1 cellular context compared by ENCODE assay signal in the genomic region with DNA sequence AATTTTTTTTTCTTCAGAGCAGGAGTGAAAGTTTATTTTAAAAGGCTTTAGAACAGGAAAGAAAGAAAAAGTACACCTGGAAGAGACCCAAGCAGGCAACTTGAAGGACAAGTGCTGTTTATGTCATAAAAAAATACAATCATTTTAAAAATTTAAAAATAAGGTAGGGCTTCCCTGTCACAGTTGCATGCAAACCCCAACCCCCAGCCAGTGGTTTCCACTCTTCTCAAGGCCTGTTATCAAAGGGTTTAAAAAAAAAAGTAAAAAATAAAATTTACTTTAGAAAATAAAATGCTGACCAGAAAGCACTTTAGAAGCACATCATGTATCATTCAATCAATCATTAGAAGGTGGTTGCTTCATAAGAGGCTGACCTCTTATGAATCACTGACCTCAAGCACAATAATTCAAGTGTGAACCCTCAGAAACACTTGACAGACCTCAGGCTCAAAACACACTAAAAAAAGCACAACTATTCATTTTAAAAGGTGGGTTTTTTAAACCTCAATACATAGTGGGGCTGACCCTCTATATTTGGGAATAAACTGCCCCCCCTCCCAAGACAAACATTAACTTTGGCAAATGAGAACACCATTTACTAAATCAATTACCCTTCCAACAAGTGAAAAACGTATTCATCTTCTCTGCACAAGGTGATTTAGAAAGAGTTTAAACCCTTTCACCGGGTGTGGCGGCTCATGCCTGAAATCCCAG.
TF ChIP-seq lines count a peak whose summit lies in the region.

No MANE protein-coding gene starts in this region.

TF ChIP-seq in GM23338, 12 proteins besides CTCF, POLR2A, EP300 and RAD21 (continued from another document):
- TF ChIP-seq, protein P1, sequence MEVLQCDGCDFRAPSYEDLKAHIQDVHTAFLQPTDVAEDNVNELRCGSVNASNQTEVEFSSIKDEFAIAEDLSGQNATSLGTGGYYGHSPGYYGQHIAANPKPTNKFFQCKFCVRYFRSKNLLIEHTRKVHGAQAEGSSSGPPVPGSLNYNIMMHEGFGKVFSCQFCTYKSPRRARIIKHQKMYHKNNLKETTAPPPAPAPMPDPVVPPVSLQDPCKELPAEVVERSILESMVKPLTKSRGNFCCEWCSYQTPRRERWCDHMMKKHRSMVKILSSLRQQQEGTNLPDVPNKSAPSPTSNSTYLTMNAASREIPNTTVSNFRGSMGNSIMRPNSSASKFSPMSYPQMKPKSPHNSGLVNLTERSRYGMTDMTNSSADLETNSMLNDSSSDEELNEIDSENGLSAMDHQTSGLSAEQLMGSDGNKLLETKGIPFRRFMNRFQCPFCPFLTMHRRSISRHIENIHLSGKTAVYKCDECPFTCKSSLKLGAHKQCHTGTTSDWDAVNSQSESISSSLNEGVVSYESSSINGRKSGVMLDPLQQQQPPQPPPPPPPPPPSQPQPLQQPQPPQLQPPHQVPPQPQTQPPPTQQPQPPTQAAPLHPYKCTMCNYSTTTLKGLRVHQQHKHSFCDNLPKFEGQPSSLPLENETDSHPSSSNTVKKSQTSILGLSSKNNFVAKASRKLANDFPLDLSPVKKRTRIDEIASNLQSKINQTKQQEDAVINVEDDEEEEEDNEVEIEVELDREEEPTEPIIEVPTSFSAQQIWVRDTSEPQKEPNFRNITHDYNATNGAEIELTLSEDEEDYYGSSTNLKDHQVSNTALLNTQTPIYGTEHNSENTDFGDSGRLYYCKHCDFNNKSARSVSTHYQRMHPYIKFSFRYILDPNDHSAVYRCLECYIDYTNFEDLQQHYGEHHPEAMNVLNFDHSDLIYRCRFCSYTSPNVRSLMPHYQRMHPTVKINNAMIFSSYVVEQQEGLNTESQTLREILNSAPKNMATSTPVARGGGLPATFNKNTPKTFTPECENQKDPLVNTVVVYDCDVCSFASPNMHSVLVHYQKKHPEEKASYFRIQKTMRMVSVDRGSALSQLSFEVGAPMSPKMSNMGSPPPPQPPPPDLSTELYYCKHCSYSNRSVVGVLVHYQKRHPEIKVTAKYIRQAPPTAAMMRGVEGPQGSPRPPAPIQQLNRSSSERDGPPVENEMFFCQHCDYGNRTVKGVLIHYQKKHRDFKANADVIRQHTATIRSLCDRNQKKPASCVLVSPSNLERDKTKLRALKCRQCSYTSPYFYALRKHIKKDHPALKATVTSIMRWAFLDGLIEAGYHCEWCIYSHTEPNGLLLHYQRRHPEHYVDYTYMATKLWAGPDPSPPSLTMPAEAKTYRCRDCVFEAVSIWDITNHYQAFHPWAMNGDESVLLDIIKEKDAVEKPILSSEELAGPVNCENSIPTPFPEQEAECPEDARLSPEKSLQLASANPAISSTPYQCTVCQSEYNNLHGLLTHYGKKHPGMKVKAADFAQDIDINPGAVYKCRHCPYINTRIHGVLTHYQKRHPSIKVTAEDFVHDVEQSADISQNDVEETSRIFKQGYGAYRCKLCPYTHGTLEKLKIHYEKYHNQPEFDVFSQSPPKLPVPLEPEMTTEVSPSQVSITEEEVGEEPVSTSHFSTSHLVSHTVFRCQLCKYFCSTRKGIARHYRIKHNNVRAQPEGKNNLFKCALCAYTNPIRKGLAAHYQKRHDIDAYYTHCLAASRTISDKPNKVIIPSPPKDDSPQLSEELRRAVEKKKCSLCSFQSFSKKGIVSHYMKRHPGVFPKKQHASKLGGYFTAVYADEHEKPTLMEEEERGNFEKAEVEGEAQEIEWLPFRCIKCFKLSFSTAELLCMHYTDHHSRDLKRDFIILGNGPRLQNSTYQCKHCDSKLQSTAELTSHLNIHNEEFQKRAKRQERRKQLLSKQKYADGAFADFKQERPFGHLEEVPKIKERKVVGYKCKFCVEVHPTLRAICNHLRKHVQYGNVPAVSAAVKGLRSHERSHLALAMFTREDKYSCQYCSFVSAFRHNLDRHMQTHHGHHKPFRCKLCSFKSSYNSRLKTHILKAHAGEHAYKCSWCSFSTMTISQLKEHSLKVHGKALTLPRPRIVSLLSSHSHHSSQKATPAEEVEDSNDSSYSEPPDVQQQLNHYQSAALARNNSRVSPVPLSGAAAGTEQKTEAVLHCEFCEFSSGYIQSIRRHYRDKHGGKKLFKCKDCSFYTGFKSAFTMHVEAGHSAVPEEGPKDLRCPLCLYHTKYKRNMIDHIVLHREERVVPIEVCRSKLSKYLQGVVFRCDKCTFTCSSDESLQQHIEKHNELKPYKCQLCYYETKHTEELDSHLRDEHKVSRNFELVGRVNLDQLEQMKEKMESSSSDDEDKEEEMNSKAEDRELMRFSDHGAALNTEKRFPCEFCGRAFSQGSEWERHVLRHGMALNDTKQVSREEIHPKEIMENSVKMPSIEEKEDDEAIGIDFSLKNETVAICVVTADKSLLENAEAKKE (CRISPR knock-in tag; IDR thresholded peaks at IDR 0.05) = no peak
- TF ChIP-seq ETS1 (IDR thresholded peaks at IDR 0.05) = no peak
- no peak for TF ChIP-seq ZNF114 (CRISPR knock-in tag; IDR thresholded peaks at IDR 0.05)
- no peak for TF ChIP-seq CREB1 (CRISPR knock-in tag; IDR thresholded peaks at IDR 0.05; ENCODE audit: low read depth)
- no peak for TF ChIP-seq ZNF331 (CRISPR knock-in tag; IDR thresholded peaks at IDR 0.05; ENCODE audit: low read depth)
TF ChIP-seq in GM23338: peak in this region for 0.
